Comparison of ENCODE assay signal across 19 cellular contexts in genomic region chr2:238772635-238773297, GRCh38.
DNase-seq lines count a peak whose midpoint lies in the region; ATAC-seq, FAIRE-seq and TF ChIP-seq lines count a peak whose summit lies in the region.
"Had no signal": no experiment of that assay in that cellular context is flagged by ENCODE, and none has a peak within 500 bp of the region (broad histone marks: within the 10 kb centered on the region; RNA-seq: fewer than 3 reads in every experiment).

No MANE protein-coding gene starts in this region.

- peak overlapping the region in 1 of 4 donors; percentile 57 for H3K27ac ChIP-seq in esophagus muscularis mucosa (replicated peaks in 1 of 4)
- no peak overlapping the region for H3K27ac ChIP-seq in kidney (ENCODE audit: low read depth in 2 of 2, low read length in 2 of 2)
- H3K27ac ChIP-seq in MM.1S (ENCODE audit: low read length), result no peak overlapping the region

- H3K4me3 Mint-ChIP-seq in osteocyte (ENCODE audit: unreplicated experiment) (no peak overlapping the region), type B pancreatic cell (no peak overlapping the region), MCF 10A (ENCODE audit: unreplicated experiment) (no peak overlapping the region), T-helper 17 cell (no peak overlapping the region)
- H3K4me3 Mint-ChIP-seq: CD4-positive, alpha-beta memory T cell; GM23338; H9 had no signal

- no peaks in the 10 kb centered on the region for H3F3A ChIP-seq in MM.1S (ENCODE audit: insufficient read depth, low read length)

- 92% methylated on average over 16 of the region's 21 CpGs for WGBS in esophagus muscularis mucosa

- TF ChIP-seq EP300 in esophagus muscularis mucosa (IDR thresholded peaks at IDR 0.05), result no peak

- H2AFZ ChIP-seq in MM.1S (ENCODE audit: low read length), result no peak overlapping the region
- H2AFZ ChIP-seq: GM23338 had no signal

- H3K36me3 ChIP-seq in esophagus muscularis mucosa (no peaks in the 10 kb centered on the region), kidney (ENCODE audit: control insufficient read depth in 1 of 2, insufficient read depth in 2 of 2, low read length in 2 of 2) (no peaks in the 10 kb centered on the region), MM.1S (replicated peaks; ENCODE audit: insufficient read depth, low read length) (no peaks in the 10 kb centered on the region)

- CTCF ChIA-PET in MCF 10A (lab: Yijun Ruan, JAX), result interaction anchor here (0.6 kb wide), 1 partner anchor 53 kb away, joined by 3 read pairs; no protein-coding TSS in a partner anchor

- no peak for ATAC-seq in T-helper 17 cell
- ATAC-seq: HCT116 had no signal

- no peaks in the 10 kb centered on the region for H3K79me2 ChIP-seq in MM.1S (ENCODE audit: low read length)

- H3K4me1 ChIP-seq in esophagus muscularis mucosa (peaks cover 0 to 20% (median 13%) of the 10 kb centered on the region in 4 donors), kidney (ENCODE audit: control insufficient read depth in 1 of 2, insufficient read depth in 1 of 2, low read depth in 1 of 2, low read length in 2 of 2) (no peaks in the 10 kb centered on the region), MM.1S (ENCODE audit: low read length) (no peaks in the 10 kb centered on the region)

- no peak overlapping the region for H3K27ac Mint-ChIP-seq in osteocyte (ENCODE audit: unreplicated experiment)
- no peak overlapping the region for H3K27ac Mint-ChIP-seq in type B pancreatic cell
- no peak overlapping the region for H3K27ac Mint-ChIP-seq in MCF 10A (ENCODE audit: low read depth, unreplicated experiment)
- H3K27ac Mint-ChIP-seq in T-helper 17 cell, result no peak overlapping the region
- H3K27ac Mint-ChIP-seq: CD4-positive, alpha-beta memory T cell; GM23338 had no signal

- DNase-seq in esophagus muscularis mucosa (ENCODE audit: extremely low spot score) (peak; percentile 62), osteocyte (ENCODE audit: extremely low spot score, unreplicated experiment) (peak; percentile 79), type B pancreatic cell (ENCODE audit: extremely low spot score, unreplicated experiment) (peak; percentile 48), MCF 10A (ENCODE audit: unreplicated experiment) (no peak), kidney (no peak), T-helper 17 cell (no peak), MM.1S (no peak)
- DNase-seq: C1 segment of cervical spinal cord, Calu3, COR-L47, DMS53, DMS79 treated with DMSO at 0.1 percent for 48 hours, GF-D8, H9 had no signal

- no TSS peak for BruUV-seq in MCF 10A (replicated peaks; lab: Mats Ljungman, UMichigan)

- H3K27me3 Mint-ChIP-seq in osteocyte (ENCODE audit: unreplicated experiment) (peaks cover 8% of the 10 kb centered on the region), type B pancreatic cell (peaks cover 58% of the 10 kb centered on the region), MCF 10A (ENCODE audit: insufficient read depth, unreplicated experiment) (peaks cover 43% of the 10 kb centered on the region), T-helper 17 cell (peaks cover 66% of the 10 kb centered on the region)

- no peaks in the 10 kb centered on the region for H3K9me2 ChIP-seq in MM.1S (replicated peaks; ENCODE audit: insufficient read depth, low read length)

- H3K9ac ChIP-seq in kidney (ENCODE audit: low read length in 2 of 2) (no peak overlapping the region), MM.1S (ENCODE audit: low read length) (no peak overlapping the region)

- H3K9me3 Mint-ChIP-seq in osteocyte (ENCODE audit: unreplicated experiment), result no peaks in the 10 kb centered on the region
- no peaks in the 10 kb centered on the region for H3K9me3 Mint-ChIP-seq in type B pancreatic cell
- H3K9me3 Mint-ChIP-seq in MCF 10A (ENCODE audit: unreplicated experiment), result no peaks in the 10 kb centered on the region

- no peaks in the 10 kb centered on the region for H3K36me3 Mint-ChIP-seq in osteocyte (ENCODE audit: unreplicated experiment)
- H3K36me3 Mint-ChIP-seq in type B pancreatic cell, result no peaks in the 10 kb centered on the region
- no peaks in the 10 kb centered on the region for H3K36me3 Mint-ChIP-seq in MCF 10A (ENCODE audit: insufficient read depth, unreplicated experiment)
- peaks cover 3% of the 10 kb centered on the region for H3K36me3 Mint-ChIP-seq in T-helper 17 cell (ENCODE audit: low read depth)
- H3K36me3 Mint-ChIP-seq: CD4-positive, alpha-beta memory T cell had no signal

- intact Hi-C loops in esophagus muscularis mucosa (cut with DNase I) (no loop called here), MCF 10A (cut with micrococcal nuclease) (no loop called here), kidney (cut with DNase I) (no loop called here)

- no peak for TF ChIP-seq POLR2A in esophagus muscularis mucosa (IDR thresholded peaks at IDR 0.05; ENCODE audit: low read depth)

- H3K27me3 ChIP-seq in esophagus muscularis mucosa (no peaks in the 10 kb centered on the region), MM.1S (replicated peaks; ENCODE audit: insufficient read depth, low read length) (peaks cover 5% of the 10 kb centered on the region; the same call in 1 of the 2 replicates)

- POLR2A ChIA-PET in MCF 10A (lab: Yijun Ruan, JAX), result no interaction called here

- H3K4me3 ChIP-seq in esophagus muscularis mucosa (no peak overlapping the region), kidney (ENCODE audit: low read length in 2 of 2) (no peak overlapping the region), MM.1S (ENCODE audit: low read length) (no peak overlapping the region)
- H3K4me3 ChIP-seq: GM23338 had no signal

- no peaks in the 10 kb centered on the region for H4K20me1 ChIP-seq in MM.1S (ENCODE audit: insufficient read depth, low read length)

- H3K9me3 ChIP-seq in esophagus muscularis mucosa (no peaks in the 10 kb centered on the region), kidney (ENCODE audit: control insufficient read depth in 1 of 2, low read length in 2 of 2) (no peaks in the 10 kb centered on the region), T-helper 17 cell (ENCODE audit: control insufficient read depth, low read length, poor library complexity, severe bottlenecking) (no peaks in the 10 kb centered on the region), MM.1S (replicated peaks; ENCODE audit: insufficient read depth, low read length) (no peaks in the 10 kb centered on the region)

- H3K4me1 Mint-ChIP-seq in osteocyte (ENCODE audit: unreplicated experiment) (no peaks in the 10 kb centered on the region), type B pancreatic cell (ENCODE audit: unreplicated experiment) (peaks cover 8% of the 10 kb centered on the region), MCF 10A (ENCODE audit: insufficient read depth, unreplicated experiment) (no peaks in the 10 kb centered on the region), T-helper 17 cell (no peaks in the 10 kb centered on the region)

- FAIRE-seq in kidney (lab: Jason Lieb, UNC), result no peak
- FAIRE-seq: GM12891, GM18507 had no signal

- TF ChIP-seq CTCF in esophagus muscularis mucosa (IDR thresholded peaks at IDR 0.05) (no peak), osteocyte (IDR thresholded peaks at IDR 0.05) (no peak), type B pancreatic cell (conservative IDR thresholded peaks at IDR 0.05) (no peak), MCF 10A (IDR thresholded peaks at IDR 0.05; ENCODE audit: unreplicated experiment) (no peak), kidney (IDR thresholded peaks at IDR 0.05; ENCODE audit: borderline replicate concordance, extremely low read depth, insufficient read depth) (no peak), MM.1S (IDR thresholded peaks at IDR 0.05; ENCODE audit: low read length) (no peak)

- no peak overlapping the region for H3K4me2 ChIP-seq in MM.1S (ENCODE audit: low read depth, low read length)
- H3K4me2 ChIP-seq: GM23338 had no signal

Comparison
In these comparisons a context has a peak if more than half of its experiments do, and no peak if none do; other contexts are left out.
1. DNase-seq: peak in esophagus muscularis mucosa (single experiment), osteocyte (single experiment) and type B pancreatic cell (single experiment); none in MCF 10A (single experiment), kidney (single experiment), T-helper 17 cell (0 of 3) and MM.1S (single experiment).